1 cellular context compared by ENCODE assay signal in genomic region chr10:13659887-13660544, GRCh38.
A peak's percentile ranks its signal among the peaks of the same experiment; 100 is the strongest.
TF ChIP-seq lines count a peak whose summit lies in the region.

No MANE protein-coding gene starts in this region.

TF ChIP-seq in K562, 482 proteins besides CTCF, POLR2A, EP300 and RAD21 (continued from another document):
- 0 out of 2 replicates have a peak, but pooled peaks have one; percentile 34 for TF ChIP-seq ZNF407 (IDR thresholded peaks at IDR 0.05; ENCODE audit: low read depth)
- TF ChIP-seq PHTF2 (CRISPR knock-in tag; IDR thresholded peaks at IDR 0.05) = no peak
- peak; percentile 97 for TF ChIP-seq ARID2 (IDR thresholded peaks at IDR 0.05)
- TF ChIP-seq SMC3 (conservative IDR thresholded peaks at IDR 0.05; ENCODE audit: insufficient read depth, low read depth, low read length) = peak; percentile 95
- no peak for TF ChIP-seq RAD51 (IDR thresholded peaks at IDR 0.05; ENCODE audit: borderline replicate concordance, low read depth)
- TF ChIP-seq ATF7 (IDR thresholded peaks at IDR 0.05) = no peak; the same call in 1 of the 2 replicates
- no peak for TF ChIP-seq MED1 (CRISPR knock-in tag; IDR thresholded peaks at IDR 0.05; ENCODE audit: borderline replicate concordance)
- TF ChIP-seq FOXA3 (CRISPR knock-in tag; conservative IDR thresholded peaks at IDR 0.05 in 1 of 2, IDR thresholded peaks at IDR 0.05 in 1 of 2) = no peak
- no peak for TF ChIP-seq CBX1 (IDR thresholded peaks at IDR 0.05; ENCODE audit: low read depth)
- no peak for TF ChIP-seq PHF20 (IDR thresholded peaks at IDR 0.05; ENCODE audit: partially characterized antibody)
- no peak for TF ChIP-seq ZNF766 (CRISPR knock-in tag; conservative IDR thresholded peaks at IDR 0.05)
- 0 out of 4 replicates have a peak, but pooled peaks of 1 of the 2 experiments have one; percentile 22 for TF ChIP-seq TEAD1 (CRISPR knock-in tag; IDR thresholded peaks at IDR 0.05)
- no peak for TF ChIP-seq MCM7 (IDR thresholded peaks at IDR 0.05)
- TF ChIP-seq HMG20A (CRISPR knock-in tag; conservative IDR thresholded peaks at IDR 0.05) = no peak
- TF ChIP-seq MEF2A (IDR thresholded peaks at IDR 0.05; ENCODE audit: control insufficient read depth, low read depth, low read length) = no peak
- no peak for TF ChIP-seq NCOA2 (IDR thresholded peaks at IDR 0.05; ENCODE audit: partially characterized antibody in 2 of 2)
- no peak for TF ChIP-seq NCOA6 (IDR thresholded peaks at IDR 0.05)
- no peak for TF ChIP-seq RBM39 (optimal IDR thresholded peaks at IDR 0.05; ENCODE audit: low read depth, low read length)
- TF ChIP-seq RB1 (IDR thresholded peaks at IDR 0.05; ENCODE audit: low read depth) = peak; percentile 56; the same call in 1 of the 2 replicates
- TF ChIP-seq DMBX1 (CRISPR knock-in tag; IDR thresholded peaks at IDR 0.05; ENCODE audit: borderline replicate concordance) = no peak
- no peak for TF ChIP-seq SNAPC5 (CRISPR knock-in tag; IDR thresholded peaks at IDR 0.05)
- TF ChIP-seq ZNF655 (CRISPR knock-in tag; IDR thresholded peaks at IDR 0.05) = no peak
- TF ChIP-seq TAL1 (IDR thresholded peaks at IDR 0.05) = no peak
- no peak for TF ChIP-seq E4F1 (CRISPR knock-in tag; IDR thresholded peaks at IDR 0.05; ENCODE audit: borderline replicate concordance)
- TF ChIP-seq SPI1 (IDR thresholded peaks at IDR 0.05; ENCODE audit: borderline replicate concordance, low read depth, low read length) = peak; percentile 61; the same call in 1 of the 2 replicates
- no peak for TF ChIP-seq ZNF239 (CRISPR knock-in tag; IDR thresholded peaks at IDR 0.05)
- no peak for TF ChIP-seq CREBBP (IDR thresholded peaks at IDR 0.05; ENCODE audit: low read depth, low read length)
- TF ChIP-seq NR2F6 (CRISPR knock-in tag; IDR thresholded peaks at IDR 0.05) = no peak
- TF ChIP-seq TBP (optimal IDR thresholded peaks at IDR 0.05; ENCODE audit: low read depth, low read length) = no peak
- no peak for TF ChIP-seq PCBP1 (IDR thresholded peaks at IDR 0.05; ENCODE audit: low read depth, low read length, poor library complexity, severe bottlenecking)
- 0 out of 2 replicates have a peak, but pooled peaks have one; percentile 11 for TF ChIP-seq TEAD4 (IDR thresholded peaks at IDR 0.05; ENCODE audit: low read length)
- no peak for TF ChIP-seq TEAD4 (CRISPR knock-in tag; IDR thresholded peaks at IDR 0.05; ENCODE audit: borderline replicate concordance)
- TF ChIP-seq CC2D1A (IDR thresholded peaks at IDR 0.05) = peak; percentile 64; the same call in 1 of the 2 replicates
- no peak for TF ChIP-seq SIN3A (IDR thresholded peaks at IDR 0.05; ENCODE audit: borderline replicate concordance in 2 of 2, control insufficient read depth in 1 of 2, low read depth in 2 of 2, low read length in 2 of 2)
- no peak for TF ChIP-seq TCF15 (CRISPR knock-in tag; IDR thresholded peaks at IDR 0.05)
- TF ChIP-seq SMARCE1 (IDR thresholded peaks at IDR 0.05) = no peak
- no peak for TF ChIP-seq RERE (CRISPR knock-in tag; IDR thresholded peaks at IDR 0.05; ENCODE audit: borderline replicate concordance)
- TF ChIP-seq DEAF1 (CRISPR knock-in tag; IDR thresholded peaks at IDR 0.05) = peak; percentile 70
- TF ChIP-seq RBM22 (IDR thresholded peaks at IDR 0.05; ENCODE audit: low read depth, low read length, poor library complexity, severe bottlenecking) = no peak
- TF ChIP-seq ZKSCAN8 (CRISPR knock-in tag; IDR thresholded peaks at IDR 0.05) = no peak
- no peak for TF ChIP-seq ZNF253 (CRISPR knock-in tag; conservative IDR thresholded peaks at IDR 0.05)
- no peak for TF ChIP-seq CHD2 (IDR thresholded peaks at IDR 0.05; ENCODE audit: low read depth, low read length)
- 0 out of 2 replicates have a peak, but pooled peaks have one; percentile 7 for TF ChIP-seq NFE2 (IDR thresholded peaks at IDR 0.05; ENCODE audit: low read depth)
- TF ChIP-seq PPARD (CRISPR knock-in tag; IDR thresholded peaks at IDR 0.05) = no peak
- 0 out of 2 replicates have a peak, but pooled peaks have one; percentile 44 for TF ChIP-seq LCOR (CRISPR knock-in tag; IDR thresholded peaks at IDR 0.05)
- 0 out of 4 replicates have a peak, but pooled peaks of 1 of the 2 experiments have one; percentile 5 for TF ChIP-seq RCOR1 (IDR thresholded peaks at IDR 0.05; ENCODE audit: borderline replicate concordance in 1 of 2, low read depth in 2 of 2, low read length in 2 of 2)
- no peak for TF ChIP-seq RHOXF2B (CRISPR knock-in tag; conservative IDR thresholded peaks at IDR 0.05)
